1 cellular context compared by ENCODE assay signal in the genomic region with DNA sequence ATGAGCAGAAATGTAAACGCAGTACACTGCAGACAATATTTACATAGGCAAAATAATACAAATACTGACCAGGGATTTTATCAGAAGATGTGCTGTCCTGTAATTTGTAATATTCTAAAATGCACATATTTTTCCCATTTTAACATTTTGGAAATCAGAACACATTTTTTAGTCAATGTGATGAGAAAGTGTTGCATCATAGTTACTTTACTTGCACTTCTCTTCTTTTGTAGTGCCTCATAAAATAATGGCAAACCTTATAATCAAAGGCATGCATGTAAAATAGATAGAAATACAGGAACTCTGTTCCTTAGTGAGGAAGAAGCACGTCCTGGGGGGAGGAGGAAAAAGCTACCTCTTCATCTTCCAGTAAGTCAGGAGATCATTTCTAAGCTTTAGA.
TF ChIP-seq lines count a peak whose summit lies in the region.

No MANE protein-coding gene starts in this region.

TF ChIP-seq in IMR-90, 13 proteins besides CTCF, POLR2A, EP300 and RAD21 (continued from another document):
- TF ChIP-seq NFE2L2 (IDR thresholded peaks at IDR 0.05; ENCODE audit: low read depth, low read length) (no peak), MAZ (IDR thresholded peaks at IDR 0.05; ENCODE audit: borderline replicate concordance, low read depth, low read length) (no peak), SMC3 (IDR thresholded peaks at IDR 0.05; ENCODE audit: low read depth, low read length) (no peak)
